8 cellular contexts compared by ENCODE assay signal in the genomic region with DNA sequence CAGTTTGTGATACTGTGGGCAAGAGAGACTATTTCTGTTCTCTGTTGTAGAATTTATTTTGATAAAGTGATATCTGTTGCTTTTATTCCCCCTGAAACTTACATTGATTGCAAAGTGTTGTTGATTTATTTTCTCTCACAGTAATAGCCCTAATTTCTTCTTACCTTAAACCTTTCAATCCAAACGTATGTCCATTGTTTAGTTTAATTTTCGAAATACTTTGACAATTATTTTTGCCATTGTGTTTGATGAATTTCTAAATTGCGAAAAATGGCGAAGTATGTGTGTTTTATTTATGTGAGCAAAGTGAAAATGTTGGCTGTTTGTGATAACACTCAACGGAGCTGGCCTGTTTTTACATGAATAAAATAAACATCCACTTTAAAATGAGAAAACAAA. TPM values are rescaled to one million over a fixed set of nuclear protein-coding genes. Genes with fewer than 3 reads are reported as not detected.
DNase-seq lines count a peak whose midpoint lies in the region; ATAC-seq and TF ChIP-seq lines count a peak whose summit lies in the region.
"Had no signal": no experiment of that assay in that cellular context is flagged by ENCODE, and none has a peak within 500 bp of the region (broad histone marks: within the 10 kb centered on the region; RNA-seq: fewer than 3 reads in every experiment).

No MANE protein-coding gene starts in this region.

- WGBS in adrenal gland, 4 donors, result 2 to 7% (median 5%) methylated on average over 5 of the region's 5 CpGs

- no peak for TF ChIP-seq POLR2A in adrenal gland (IDR thresholded peaks at IDR 0.05)

- no peaks in the 10 kb centered on the region for H3K27me3 Mint-ChIP-seq in activated CD8-positive, alpha-beta T cell treated with anti-CD3 and anti-CD28 coated beads for 36 hours
- H3K27me3 Mint-ChIP-seq in stimulated activated naive B cell treated with anti-CD40 and anti-IgM and Interleukin-4, amounts not matched to agents 10 μg/mL and 1 μg/mL and 100 μg/mL, for 72 hours, result no peaks in the 10 kb centered on the region

- H3K4me3 ChIP-seq in adrenal gland, result peak overlapping the region in 2 of 4 donors; percentile 75 to 82
- peak overlapping the region; percentile 65 for H3K4me3 ChIP-seq in mononuclear cell (ENCODE audit: low read length)

- H3K9me3 ChIP-seq in adrenal gland (replicated peaks in 1 of 3) (no peaks in the 10 kb centered on the region), mononuclear cell (ENCODE audit: low read depth, low read length) (no peaks in the 10 kb centered on the region)

- peaks cover 2% of the 10 kb centered on the region for H3K9me3 Mint-ChIP-seq in activated CD8-positive, alpha-beta T cell treated with anti-CD3 and anti-CD28 coated beads for 36 hours
- H3K9me3 Mint-ChIP-seq in stimulated activated naive B cell treated with anti-CD40 and anti-IgM and Interleukin-4, amounts not matched to agents 10 μg/mL and 1 μg/mL and 100 μg/mL, for 72 hours, result no peaks in the 10 kb centered on the region
- H3K9me3 Mint-ChIP-seq: activated naive CD4-positive, alpha-beta T cell treated with anti-CD3 and anti-CD28 coated beads, Interleukin-2, amount 50 U/mL, for 72 hours had no signal

- H3K4me1 Mint-ChIP-seq in activated CD8-positive, alpha-beta T cell treated with anti-CD3 and anti-CD28 coated beads for 36 hours (ENCODE audit: low read depth), result peaks cover 28% of the 10 kb centered on the region
- peaks cover 0 to 5% of the 10 kb centered on the region in 2 donors for H3K4me1 Mint-ChIP-seq in stimulated activated naive B cell treated with anti-CD40 and anti-IgM and Interleukin-4, amounts not matched to agents 10 μg/mL and 1 μg/mL and 100 μg/mL, for 72 hours

- H3K36me3 Mint-ChIP-seq in activated CD8-positive, alpha-beta T cell treated with anti-CD3 and anti-CD28 coated beads for 36 hours (ENCODE audit: low read depth), result peaks cover 2% of the 10 kb centered on the region
- H3K36me3 Mint-ChIP-seq in stimulated activated naive B cell treated with anti-CD40 and anti-IgM and Interleukin-4, amounts not matched to agents 10 μg/mL and 1 μg/mL and 100 μg/mL, for 72 hours, result peaks cover 0 to 5% of the 10 kb centered on the region in 2 donors
- H3K36me3 Mint-ChIP-seq: activated naive CD4-positive, alpha-beta T cell treated with anti-CD3 and anti-CD28 coated beads, Interleukin-2, amount 50 U/mL, for 72 hours had no signal

- H3K27ac ChIP-seq in C4-2B, result peak overlapping the region; percentile 57
- peak overlapping the region in 4 of 5 donors; percentile 53 to 89 (median 82) for H3K27ac ChIP-seq in adrenal gland

- H3K36me3 ChIP-seq in adrenal gland (replicated peaks in 1 of 2), result no peaks in the 10 kb centered on the region

- H3K4me1 ChIP-seq in adrenal gland (replicated peaks in 1 of 2) (peaks cover 14 to 32% of the 10 kb centered on the region in 2 donors), mononuclear cell (ENCODE audit: insufficient read depth, low read length) (peaks cover 10% of the 10 kb centered on the region)

- H3K4me3 Mint-ChIP-seq in activated CD8-positive, alpha-beta T cell treated with anti-CD3 and anti-CD28 coated beads for 36 hours, result no peak overlapping the region
- H3K4me3 Mint-ChIP-seq in stimulated activated naive B cell treated with anti-CD40 and anti-IgM and Interleukin-4, amounts not matched to agents 10 μg/mL and 1 μg/mL and 100 μg/mL, for 72 hours, result no peak overlapping the region

- H3K27me3 ChIP-seq in adrenal gland (no peaks in the 10 kb centered on the region), mononuclear cell (ENCODE audit: insufficient read depth, low read length) (no peaks in the 10 kb centered on the region)

- no peak for ATAC-seq in activated CD8-positive, alpha-beta T cell treated with anti-CD3 and anti-CD28 coated beads for 36 hours
- ATAC-seq in stimulated activated naive B cell treated with anti-CD40 and anti-IgM and Interleukin-4, amounts not matched to agents 10 μg/mL and 1 μg/mL and 100 μg/mL, for 72 hours (replicated peaks), result no peak

- TF ChIP-seq CTCF in C4-2B (conservative IDR thresholded peaks at IDR 0.05) (no peak), adrenal gland (IDR thresholded peaks at IDR 0.05) (no peak)
- no peak for TF ChIP-seq CTCF in activated CD8-positive, alpha-beta T cell treated with anti-CD3 and anti-CD28 coated beads for 36 hours (IDR thresholded peaks at IDR 0.05)

- POLR2A ChIA-PET in activated CD8-positive, alpha-beta T cell treated with anti-CD3 and anti-CD28 coated beads for 36 hours (lab: Charles Lee), result interaction anchor here (0.8 to 1.6 kb wide), 13 partner anchors 8 to 377 kb away, joined by 3 to 5 read pairs (median 3); a partner anchor contains a TSS

- intact Hi-C loops in adrenal gland (cut with DNase I), result no loop called here
- intact Hi-C loops in activated CD8-positive, alpha-beta T cell treated with anti-CD3 and anti-CD28 coated beads for 36 hours (cut with micrococcal nuclease), result loop anchor here (10.0 kb wide), 1 partner anchor 88 kb away; no protein-coding TSS in a partner anchor

- DNase-seq in adrenal gland (no peak), hippocampal formation (lab: John Stamatoyannopoulos, UW) (no peak)
- DNase-seq in activated CD8-positive, alpha-beta T cell treated with anti-CD3 and anti-CD28 coated beads for 36 hours, result no peak
- no peak for DNase-seq in stimulated activated naive B cell treated with anti-CD40 and anti-IgM and Interleukin-4, amounts not matched to agents 10 μg/mL and 1 μg/mL and 100 μg/mL, for 72 hours

- CTCF ChIA-PET in activated CD8-positive, alpha-beta T cell treated with anti-CD3 and anti-CD28 coated beads for 36 hours (lab: Charles Lee), result interaction anchor here (1.0 to 2.7 kb wide), 6 partner anchors 14 to 130 kb away, joined by 3 to 17 read pairs (median 3); a partner anchor contains a TSS

- H3K27ac Mint-ChIP-seq in activated CD8-positive, alpha-beta T cell treated with anti-CD3 and anti-CD28 coated beads for 36 hours, result no peak overlapping the region
- no peak overlapping the region for H3K27ac Mint-ChIP-seq in stimulated activated naive B cell treated with anti-CD40 and anti-IgM and Interleukin-4, amounts not matched to agents 10 μg/mL and 1 μg/mL and 100 μg/mL, for 72 hours

RNA-seq across cellular contexts. Expression of a gene that starts 0.4 kb away (rescaled TPM):
- total RNA-seq in adrenal gland, result 10 to 100 TPM in 7 of 8 donors, 1 to 10 TPM in 1; 7.2 to 24.0 (median 16.1) TPM
- 10 to 100 TPM; 12.9 to 21.9 (median 19.0) TPM for polyA plus RNA-seq in adrenal gland
- total RNA-seq in mononuclear cell, result 12.4 TPM
- total RNA-seq in activated CD8-positive, alpha-beta T cell treated with anti-CD3 and anti-CD28 coated beads for 36 hours, result 1 to 10 TPM; 3.6 to 3.8 TPM

RNA-seq across cellular contexts. Expression of a gene that starts 7.5 kb away (rescaled TPM):
- total RNA-seq in adrenal gland (1 to 10 TPM in 5 of 8 donors, under 1 TPM in 2, not detected in 1; 0.37 to 1.8 (median 1.3) TPM), mononuclear cell (0.21 TPM)
- polyA plus RNA-seq in adrenal gland, result 1 to 10 TPM; 2.2 to 3.4 (median 2.3) TPM
- total RNA-seq in activated CD8-positive, alpha-beta T cell treated with anti-CD3 and anti-CD28 coated beads for 36 hours, result not detected
- total RNA-seq: activated naive CD4-positive, alpha-beta T cell treated with anti-CD3 and anti-CD28 coated beads, Interleukin-2, amount 50 U/mL, for 72 hours; Daoy had no signal

RNA-seq across cellular contexts. Expression of a gene that starts 14.5 kb away (rescaled TPM):
- 1 to 10 TPM; 1.5 to 7.3 (median 4.6) TPM for total RNA-seq in adrenal gland
- polyA plus RNA-seq in adrenal gland, result 1 to 10 TPM; 3.6 to 4.3 (median 4.2) TPM
- 0.84 TPM for total RNA-seq in mononuclear cell
- 1 to 10 TPM; 3.5 to 3.6 TPM for total RNA-seq in activated CD8-positive, alpha-beta T cell treated with anti-CD3 and anti-CD28 coated beads for 36 hours

RNA-seq across cellular contexts. Expression of a gene that starts 14.8 kb away (rescaled TPM):
- total RNA-seq in adrenal gland, result 1 to 10 TPM; 1.1 to 5.5 (median 3.0) TPM
- polyA plus RNA-seq in adrenal gland, result 1 to 10 TPM; 2.5 to 7.9 (median 4.4) TPM
- total RNA-seq in mononuclear cell, result 0.52 TPM
- 1 to 10 TPM; 2.2 to 2.4 TPM for total RNA-seq in activated CD8-positive, alpha-beta T cell treated with anti-CD3 and anti-CD28 coated beads for 36 hours

RNA-seq across cellular contexts. Expression of a gene that starts 41.5 kb away (rescaled TPM):
- total RNA-seq in adrenal gland (10 to 100 TPM in 3 of 8 donors, 1 to 10 TPM in 5; 1.8 to 16.8 (median 9.3) TPM), mononuclear cell (6.7 TPM)
- 10 to 100 TPM; 11.2 to 29.1 (median 19.1) TPM for polyA plus RNA-seq in adrenal gland
- 1 to 10 TPM; 2.5 to 3.0 TPM for total RNA-seq in activated CD8-positive, alpha-beta T cell treated with anti-CD3 and anti-CD28 coated beads for 36 hours
